7 cellular contexts compared by ENCODE assay signal in the genomic region with DNA sequence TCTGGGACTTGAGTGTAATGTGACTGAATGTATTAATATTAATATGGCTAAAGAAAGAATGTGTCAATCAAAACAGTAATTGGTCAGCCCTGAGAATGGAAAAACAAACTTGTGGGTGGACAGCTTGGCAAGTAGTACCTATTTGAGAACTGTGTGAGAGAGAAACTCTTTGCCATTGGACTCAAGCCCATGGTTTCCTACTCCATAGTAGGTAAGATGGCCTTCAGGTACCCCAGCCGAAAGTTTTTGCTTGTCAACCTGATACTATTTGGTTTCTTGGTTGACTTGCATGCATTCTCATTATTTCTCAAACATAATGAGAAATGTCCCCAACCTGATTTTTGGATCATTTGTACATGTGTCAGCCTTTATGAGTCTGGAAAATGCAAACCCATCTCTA.
"Had no signal": no experiment of that assay in that cellular context is flagged by ENCODE, and none has a peak within 500 bp of the region (broad histone marks: within the 10 kb centered on the region; RNA-seq: fewer than 3 reads in every experiment).

No MANE protein-coding gene starts in this region.

- ATAC-seq: GM12878 had no signal

- DNase-seq: GDM1, GF-D8 had no signal

- FAIRE-seq: G401.6, GM12878, GM12891, GM12892, GM18507 had no signal
